In genomic region chr19:45097776-45098520, GRCh38 we compare ENCODE assay signal across 8 cellular contexts. TPM values are rescaled to one million over a fixed set of nuclear protein-coding genes. Genes with fewer than 3 reads are reported as not detected.
DNase-seq lines count a peak whose midpoint lies in the region; ATAC-seq and TF ChIP-seq lines count a peak whose summit lies in the region.

No MANE protein-coding gene starts in this region.

- no peaks in the 10 kb centered on the region for H3K9me3 ChIP-seq in CD8-positive, alpha-beta memory T cell (ENCODE audit: low read length)

- peaks cover 64 to 91% (median 86%) of the 10 kb centered on the region in 3 donors for H3K4me1 Mint-ChIP-seq in CD8-positive, alpha-beta memory T cell
- H3K4me1 Mint-ChIP-seq in mesothelial cell of epicardium = peaks cover 59% of the 10 kb centered on the region

- H3K9me3 Mint-ChIP-seq in CD8-positive, alpha-beta memory T cell = no peaks in the 10 kb centered on the region
- no peaks in the 10 kb centered on the region for H3K9me3 Mint-ChIP-seq in mesothelial cell of epicardium

- H3K4me3 Mint-ChIP-seq in CD8-positive, alpha-beta memory T cell = peak overlapping the region in 4 of 7 donors; percentile 10 to 48 (median 37)
- H3K4me3 Mint-ChIP-seq in mesothelial cell of epicardium = no peak overlapping the region

- TF ChIP-seq CTCF in dorsolateral prefrontal cortex (IDR thresholded peaks at IDR 0.05 in 54 of 56, conservative IDR thresholded peaks at IDR 0.05 in 2 of 56; ENCODE audit: low read depth in 1 of 56, partially characterized antibody in 56 of 56) (no peak), mesothelial cell of epicardium (IDR thresholded peaks at IDR 0.05; ENCODE audit: unreplicated experiment) (no peak)

- no peaks in the 10 kb centered on the region for H3K27me3 Mint-ChIP-seq in CD8-positive, alpha-beta memory T cell
- H3K27me3 Mint-ChIP-seq in mesothelial cell of epicardium (ENCODE audit: low read depth) = no peaks in the 10 kb centered on the region

- H3K27me3 ChIP-seq in CD8-positive, alpha-beta memory T cell (ENCODE audit: insufficient read depth, low read length, poor library complexity, severe bottlenecking) = no peaks in the 10 kb centered on the region
- no peaks in the 10 kb centered on the region for H3K27me3 ChIP-seq in dorsolateral prefrontal cortex

- no peak for ATAC-seq in HG03439 (IDR thresholded peaks at IDR 0.05; ENCODE audit: unreplicated experiment)

- no peaks in the 10 kb centered on the region for H3K36me3 ChIP-seq in CD8-positive, alpha-beta memory T cell (ENCODE audit: insufficient read depth, low read length)

- H3K36me3 Mint-ChIP-seq in CD8-positive, alpha-beta memory T cell = peaks cover 0 to 12% (median 2%) of the 10 kb centered on the region in 3 donors
- no peaks in the 10 kb centered on the region for H3K36me3 Mint-ChIP-seq in mesothelial cell of epicardium

- POLR2A ChIA-PET in CD8-positive, alpha-beta memory T cell (lab: Charles Lee) = no interaction called here

- DNase-seq in CD8-positive, alpha-beta memory T cell = no peak
- DNase-seq in NCI-H226 (peak; percentile 81), dorsolateral prefrontal cortex (peak in 9 of 10 donors; percentile 35 to 91 (median 73)), mesothelial cell of epicardium (ENCODE audit: low spot score in 2 of 2, unreplicated experiment in 2 of 2) (no peak), retina (no peak), GM19240 (ENCODE audit: insufficient read length, low spot score) (no peak), NCI-H82 (lab: John Stamatoyannopoulos, UW) (no peak)

- intact Hi-C loops in dorsolateral prefrontal cortex (cut with DNase I) = loop anchor here (2.0 to 10.0 kb wide), 4 partner anchors 27 to 149 kb away; partner anchors contain the start of gene EXOC3L2 (in 1 of the 2)

- peaks cover 61% of the 10 kb centered on the region for H3K4me1 ChIP-seq in CD8-positive, alpha-beta memory T cell (ENCODE audit: insufficient read depth, low read length)

- CTCF ChIA-PET in CD8-positive, alpha-beta memory T cell (lab: Charles Lee) = interaction anchor here (1.4 kb wide), 1 partner anchor 27 kb away, joined by 7 read pairs; no protein-coding TSS in a partner anchor

- H3K27ac Mint-ChIP-seq in CD8-positive, alpha-beta memory T cell = peak overlapping the region in 6 of 8 donors; percentile 8 to 83 (median 43)
- peak overlapping the region; percentile 60 for H3K27ac Mint-ChIP-seq in mesothelial cell of epicardium

- no peak overlapping the region for H3K4me3 ChIP-seq in CD8-positive, alpha-beta memory T cell (ENCODE audit: low read length)
- H3K4me3 ChIP-seq in dorsolateral prefrontal cortex = peak overlapping the region in 56 of 59 donors; percentile 2 to 57 (median 34)

- peak overlapping the region; percentile 27 for H3K27ac ChIP-seq in CD8-positive, alpha-beta memory T cell (ENCODE audit: low read depth, low read length)
- peak overlapping the region; percentile 55 to 95 (median 89) for H3K27ac ChIP-seq in dorsolateral prefrontal cortex

RNA-seq across cellular contexts. Expression of gene PPP1R37, which starts 5.0 kb away (rescaled TPM):
- 10 to 100 TPM; 17.8 to 18.3 TPM for total RNA-seq in CD8-positive, alpha-beta memory T cell
- polyA plus RNA-seq in CD8-positive, alpha-beta memory T cell = 0.79 TPM
- total RNA-seq in dorsolateral prefrontal cortex = 10 to 100 TPM; 33.6 to 77.3 (median 54.0) TPM
- total RNA-seq in mesothelial cell of epicardium = 36.2 to 40.7 TPM (median 38.9 TPM) in 3 replicates

RNA-seq across cellular contexts. Expression of gene GEMIN7, which starts 18.9 kb away (rescaled TPM):
- total RNA-seq in CD8-positive, alpha-beta memory T cell = 10 to 100 TPM; 51.6 TPM
- 93.5 TPM for polyA plus RNA-seq in CD8-positive, alpha-beta memory T cell
- 10 to 100 TPM in 115 of 120 experiments, 1 to 10 TPM in 5; 5.0 to 26.4 (median 16.3) TPM for total RNA-seq in dorsolateral prefrontal cortex
- total RNA-seq in mesothelial cell of epicardium = 24.2 to 27.5 TPM (median 24.4 TPM) in 3 replicates

RNA-seq across cellular contexts. Expression of gene ZNF296, which starts 21.7 kb away (rescaled TPM):
- total RNA-seq in CD8-positive, alpha-beta memory T cell = 1 to 10 TPM; 7.9 to 8.5 TPM
- 6.7 TPM for polyA plus RNA-seq in CD8-positive, alpha-beta memory T cell
- total RNA-seq in dorsolateral prefrontal cortex = 1 to 10 TPM in 79 of 120 experiments, under 1 TPM in 41; 0.36 to 3.5 (median 1.3) TPM
- total RNA-seq in mesothelial cell of epicardium = 0.99 to 1.1 TPM (median 1.1 TPM) in 3 replicates

RNA-seq across cellular contexts. Expression of gene CLASRP, which starts 59.1 kb away (rescaled TPM):
- 10 to 100 TPM; 75.5 to 84.1 TPM for total RNA-seq in CD8-positive, alpha-beta memory T cell
- 7.9 TPM for polyA plus RNA-seq in CD8-positive, alpha-beta memory T cell
- 100 to 1,000 TPM in 71 of 120 experiments, 10 to 100 TPM in 49; 51.6 to 162 (median 105) TPM for total RNA-seq in dorsolateral prefrontal cortex
- total RNA-seq in mesothelial cell of epicardium = 132 to 133 TPM (median 133 TPM) in 3 replicates

Comparison
In these comparisons a context has a peak if more than half of its experiments do, and no peak if none do; other contexts are left out.
1. DNase-seq: peak in NCI-H226 (single experiment) and dorsolateral prefrontal cortex (9 of 10); none in CD8-positive, alpha-beta memory T cell (0 of 5), mesothelial cell of epicardium (0 of 2), retina (single experiment), GM19240 (single experiment) and NCI-H82 (single experiment).